In the genomic region with DNA sequence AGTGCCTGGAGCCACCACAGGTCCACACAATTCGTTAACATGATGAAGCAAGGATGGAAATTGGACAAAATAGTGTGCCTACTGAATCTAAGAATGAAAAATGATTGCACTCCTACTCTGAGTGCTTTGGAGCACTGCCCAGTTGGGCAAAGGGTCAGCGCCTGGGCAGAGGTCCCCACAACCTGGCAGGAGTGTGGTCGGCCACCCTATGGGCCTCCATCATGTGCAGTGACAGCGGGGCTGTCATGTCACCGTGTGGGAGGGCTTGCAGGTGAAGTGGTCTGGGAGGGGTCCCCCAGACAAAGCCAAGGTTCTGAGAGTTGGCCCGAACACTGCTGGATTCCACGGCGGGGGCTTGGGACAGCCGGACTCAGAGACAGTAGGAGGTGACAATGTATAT, we compare ENCODE assay signal across 28 cellular contexts. TPM values are rescaled to one million over a fixed set of nuclear protein-coding genes. Genes with fewer than 3 reads are reported as not detected.
DNase-seq lines count a peak whose midpoint lies in the region; ATAC-seq and TF ChIP-seq lines count a peak whose summit lies in the region.
"Had no signal": no experiment of that assay in that cellular context is flagged by ENCODE, and none has a peak within 500 bp of the region (broad histone marks: within the 10 kb centered on the region; RNA-seq: fewer than 3 reads in every experiment).

No MANE protein-coding gene starts in this region.

- TF ChIP-seq CTCF in neutrophil (IDR thresholded peaks at IDR 0.05), result no peak
- TF ChIP-seq CTCF in upper lobe of right lung (IDR thresholded peaks at IDR 0.05), result no peak

- intact Hi-C loops in upper lobe of right lung (cut with DNase I), result no loop called here

- no peak overlapping the region for H3K4me3 ChIP-seq in neutrophil (ENCODE audit: low read depth in 1 of 2, low read length in 1 of 2)
- H3K4me3 ChIP-seq in upper lobe of right lung, result no peak overlapping the region
- H3K4me3 ChIP-seq: GM23338, K562, PC-9, SJSA1 had no signal

- peak; percentile 0 for DNase-seq in activated CD8-positive, alpha-beta memory T cell treated with anti-CD3 and anti-CD28 coated beads, Interleukin-2, amount 50 U/mL, for 4 hours
- DNase-seq in activated CD8-positive, alpha-beta memory T cell treated with anti-CD3 and anti-CD28 coated beads, Interleukin-2, amount 10 ng/mL, durations not matched to agents 7 days and 5 days, result no peak
- DNase-seq in T-helper 17 cell (no peak), upper lobe of right lung (peak; percentile 29), epidermal melanocyte (ENCODE audit: insufficient read length, low spot score) (no peak), kidney glomerular epithelial cell (lab: John Stamatoyannopoulos, UW) (no peak), NCI-H2171 (lab: John Stamatoyannopoulos, UW) (no peak)
- DNase-seq: 8988T; ACHN; BE2C; CD4-positive, alpha-beta T cell; H9; Kasumi-1; NCI-H1092 treated with DMSO at 0.1 percent for 48 hours; NCI-H1436; NCI-H187; NCI-H2081 treated with DMSO at 0.1 percent for 48 hours; NCI-H2171 treated with DMSO at 0.1 percent for 48 hours; NCI-H345; NCI-H510A treated with DMSO at 0.1 percent for 48 hours; NCI-H748 treated with DMSO at 0.1 percent for 48 hours; NK-92 treated with Interleukin-12 subunit alpha and Interleukin-12 subunit beta, amount 100 ng/mL, for 24 hours; PC-9; Right ventricle myocardium superior had no signal

- H3K4me1 ChIP-seq in neutrophil (ENCODE audit: control insufficient read depth in 1 of 2, insufficient read depth in 1 of 2, low read depth in 1 of 2, low read length in 1 of 2) (peaks cover 41 to 49% of the 10 kb centered on the region in 2 experiments), upper lobe of right lung (peaks cover 28% of the 10 kb centered on the region)
- H3K4me1 ChIP-seq: BE2C, SJSA1 had no signal

- H3K36me3 Mint-ChIP-seq in activated CD8-positive, alpha-beta memory T cell treated with anti-CD3 and anti-CD28 coated beads, Interleukin-2, amount 10 ng/mL, durations not matched to agents 7 days and 5 days, result no peaks in the 10 kb centered on the region
- no peaks in the 10 kb centered on the region for H3K36me3 Mint-ChIP-seq in T-helper 17 cell (ENCODE audit: low read depth)

- ATAC-seq in activated CD8-positive, alpha-beta memory T cell treated with anti-CD3 and anti-CD28 coated beads, Interleukin-2, amount 10 ng/mL, durations not matched to agents 7 days and 5 days, result no peak
- ATAC-seq in T-helper 17 cell (no peak), upper lobe of right lung (no peak)
- ATAC-seq: GM23338 had no signal

- no peaks in the 10 kb centered on the region for H3K4me1 Mint-ChIP-seq in activated CD8-positive, alpha-beta memory T cell treated with anti-CD3 and anti-CD28 coated beads, Interleukin-2, amount 10 ng/mL, durations not matched to agents 7 days and 5 days
- H3K4me1 Mint-ChIP-seq in T-helper 17 cell, result peaks cover 36% of the 10 kb centered on the region

- H3K4me3 Mint-ChIP-seq in activated CD8-positive, alpha-beta memory T cell treated with anti-CD3 and anti-CD28 coated beads, Interleukin-2, amount 10 ng/mL, durations not matched to agents 7 days and 5 days, result no peak overlapping the region
- peak overlapping the region; percentile 12 for H3K4me3 Mint-ChIP-seq in T-helper 17 cell
- H3K4me3 Mint-ChIP-seq: CD4-positive, alpha-beta T cell; GM23338; H9 had no signal

- H3K27me3 Mint-ChIP-seq in activated CD8-positive, alpha-beta memory T cell treated with anti-CD3 and anti-CD28 coated beads, Interleukin-2, amount 10 ng/mL, durations not matched to agents 7 days and 5 days, result peaks cover 7% of the 10 kb centered on the region
- H3K27me3 Mint-ChIP-seq in T-helper 17 cell, result peaks cover 15% of the 10 kb centered on the region
- H3K27me3 Mint-ChIP-seq: CD4-positive, alpha-beta T cell had no signal

- H3K9me3 ChIP-seq in T-helper 17 cell (ENCODE audit: control insufficient read depth, low read length, poor library complexity, severe bottlenecking) (no peaks in the 10 kb centered on the region), neutrophil (no peaks in the 10 kb centered on the region), upper lobe of right lung (no peaks in the 10 kb centered on the region)
- H3K9me3 ChIP-seq: BE2C, SJSA1 had no signal

- peak overlapping the region; percentile 13 for H3K27ac ChIP-seq in neutrophil
- no peak overlapping the region for H3K27ac ChIP-seq in upper lobe of right lung
- H3K27ac ChIP-seq: PC-9, SJSA1 had no signal

- CTCF ChIA-PET in activated CD8-positive, alpha-beta memory T cell treated with anti-CD3 and anti-CD28 coated beads, Interleukin-2, amount 10 ng/mL, durations not matched to agents 7 days and 5 days (lab: Charles Lee), result no interaction called here

- H3K9me3 Mint-ChIP-seq in activated CD8-positive, alpha-beta memory T cell treated with anti-CD3 and anti-CD28 coated beads, Interleukin-2, amount 10 ng/mL, durations not matched to agents 7 days and 5 days (ENCODE audit: low read depth), result no peaks in the 10 kb centered on the region
- H3K9me3 Mint-ChIP-seq: CD4-positive, alpha-beta T cell; GM23338; H9 had no signal

- H3K27ac Mint-ChIP-seq in activated CD8-positive, alpha-beta memory T cell treated with anti-CD3 and anti-CD28 coated beads, Interleukin-2, amount 10 ng/mL, durations not matched to agents 7 days and 5 days, result no peak overlapping the region
- peak overlapping the region; percentile 54 for H3K27ac Mint-ChIP-seq in T-helper 17 cell
- H3K27ac Mint-ChIP-seq: CD4-positive, alpha-beta T cell; GM23338; H9 had no signal

- H3K27me3 ChIP-seq in neutrophil, result no peaks in the 10 kb centered on the region
- no peaks in the 10 kb centered on the region for H3K27me3 ChIP-seq in upper lobe of right lung
- H3K27me3 ChIP-seq: BE2C, SJSA1 had no signal

- H3K36me3 ChIP-seq in neutrophil (no peaks in the 10 kb centered on the region), upper lobe of right lung (no peaks in the 10 kb centered on the region)
- H3K36me3 ChIP-seq: BE2C, SJSA1 had no signal

RNA-seq across cellular contexts. Expression of gene CD93, which starts 36.2 kb away (rescaled TPM):
- 1 to 10 TPM in 1 of 2 experiments, under 1 TPM in 1; 0.54 to 1.6 TPM for total RNA-seq in activated CD8-positive, alpha-beta memory T cell treated with anti-CD3 and anti-CD28 coated beads, Interleukin-2, amount 10 ng/mL, durations not matched to agents 7 days and 5 days
- total RNA-seq in T-helper 17 cell (1 to 10 TPM; 2.1 to 6.4 TPM), upper lobe of right lung (160 TPM)
- total RNA-seq: GM23338, H9, SJSA1 had no signal

Comparison
In these comparisons a context has a peak if more than half of its experiments do, and no peak if none do; other contexts are left out.
1. DNase-seq: peak in activated CD8-positive, alpha-beta memory T cell treated with anti-CD3 and anti-CD28 coated beads, Interleukin-2, amount 50 U/mL, for 4 hours (single experiment) and upper lobe of right lung (single experiment); none in activated CD8-positive, alpha-beta memory T cell treated with anti-CD3 and anti-CD28 coated beads, Interleukin-2, amount 10 ng/mL, durations not matched to agents 7 days and 5 days (single experiment), T-helper 17 cell (0 of 3), epidermal melanocyte (single experiment), kidney glomerular epithelial cell (single experiment) and NCI-H2171 (single experiment).
2. RNA of gene CD93, which starts 36.2 kb away (total RNA-seq): 160 TPM in upper lobe of right lung (single experiment); 2.1 to 6.4 TPM in T-helper 17 cell and 0.54 to 1.6 TPM in activated CD8-positive, alpha-beta memory T cell treated with anti-CD3 and anti-CD28 coated beads, Interleukin-2, amount 10 ng/mL, durations not matched to agents 7 days and 5 days; every median in the first group is over 10 times any median in the second.